10 cellular contexts compared by ENCODE assay signal in the genomic region with DNA sequence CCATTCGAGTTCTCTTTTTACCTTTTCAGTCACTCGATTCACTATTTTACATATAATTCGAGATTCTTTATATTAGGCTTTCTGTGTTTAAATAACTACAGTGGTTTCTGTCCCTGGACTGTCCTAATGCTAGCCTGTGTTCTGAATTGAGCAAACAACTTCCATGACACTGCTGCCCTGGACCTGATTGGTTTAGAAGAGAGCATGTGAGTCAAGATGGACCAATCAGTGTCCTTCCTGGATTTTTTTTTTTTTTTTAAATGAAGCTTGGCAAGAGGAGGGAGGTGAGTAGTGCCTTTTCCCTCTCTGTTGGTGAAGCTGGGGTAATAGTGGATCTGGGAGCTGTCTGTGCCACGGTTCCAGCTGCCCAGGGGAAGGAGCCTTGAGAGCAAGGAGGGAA.
DNase-seq lines count a peak whose midpoint lies in the region; ATAC-seq, FAIRE-seq and TF ChIP-seq lines count a peak whose summit lies in the region.
"Had no signal": no experiment of that assay in that cellular context is flagged by ENCODE, and none has a peak within 500 bp of the region (broad histone marks: within the 10 kb centered on the region; RNA-seq: fewer than 3 reads in every experiment).

No MANE protein-coding gene starts in this region.

- H3K36me3 ChIP-seq in OCI-LY3 (replicated peaks; ENCODE audit: low read depth, low read length) (no peaks in the 10 kb centered on the region), GM12878 (ENCODE audit: control insufficient read depth in 2 of 2, insufficient read depth in 2 of 2, low read length in 1 of 2) (no peaks in the 10 kb centered on the region), body of pancreas (replicated peaks in 1 of 2; ENCODE audit: insufficient read depth in 1 of 2, low read depth in 2 of 2) (no peaks in the 10 kb centered on the region)

- H3K9me3 Mint-ChIP-seq in activated naive CD4-positive, alpha-beta T cell treated with anti-CD3 and anti-CD28 coated beads, Interleukin-2, amount 50 U/mL, for 72 hours = no peaks in the 10 kb centered on the region
- H3K9me3 Mint-ChIP-seq in progenitor cell of endocrine pancreas (ENCODE audit: low read depth) = peaks cover 3% of the 10 kb centered on the region

- CTCF ChIA-PET in GM12878 (lab: Yijun Ruan, JAX) = no interaction called here

- TF ChIP-seq CTCF in OCI-LY3 (IDR thresholded peaks at IDR 0.05; ENCODE audit: low read depth, low read length) (no peak), GM12878 (IDR thresholded peaks at IDR 0.05 in 2 of 3, conservative IDR thresholded peaks at IDR 0.05 in 1 of 3; ENCODE audit: control insufficient read depth in 2 of 3, extremely low read depth in 1 of 3, insufficient read depth in 1 of 3, low read depth in 3 of 3, low read length in 3 of 3) (no peak), body of pancreas (IDR thresholded peaks at IDR 0.05) (no peak), progenitor cell of endocrine pancreas (IDR thresholded peaks at IDR 0.05; ENCODE audit: unreplicated experiment) (no peak)

- RAD21 ChIA-PET in GM12878 (lab: Charles Lee; ENCODE audit: unreplicated experiment) = no interaction called here

- SMC1A ChIA-PET in GM12878 (lab: Charles Lee; ENCODE audit: uncharacterized antibody, unreplicated experiment) = interaction anchor here (1.0 kb wide), 1 partner anchor 687 kb away, joined by 3 read pairs; no protein-coding TSS in a partner anchor

- ATAC-seq in activated naive CD4-positive, alpha-beta T cell treated with anti-CD3 and anti-CD28 coated beads, Interleukin-2, amount 50 U/mL, for 72 hours = peak; percentile 34 to 77
- peak; percentile 66 for ATAC-seq in GM12878
- ATAC-seq in body of pancreas = no peak

- H3K4me3 Mint-ChIP-seq in progenitor cell of endocrine pancreas (ENCODE audit: low read depth) = no peak overlapping the region

- no peak for DNase-seq in activated naive CD4-positive, alpha-beta T cell treated with anti-CD3 and anti-CD28 coated beads, Interleukin-2, amount 50 U/mL, for 72 hours (ENCODE audit: low spot score in 2 of 2)
- no peak for DNase-seq in activated naive CD4-positive, alpha-beta T cell treated with anti-CD3 and anti-CD28 coated beads, Interleukin-2, amount 50 U/mL, for 16 hours
- DNase-seq in GM12878 (ENCODE audit: low read depth, low spot score) = no peak
- no peak for DNase-seq in HCEC 1CT
- DNase-seq in RPMI8226 = no peak
- DNase-seq in body of pancreas = no peak
- no peak for DNase-seq in progenitor cell of endocrine pancreas (ENCODE audit: low spot score, unreplicated experiment)
- DNase-seq: NCI-H2029, T1000 had no signal

- 54% methylated on average over 4 of the region's 4 CpGs for WGBS in GM12878 (ENCODE audit: insufficient coverage, insufficient replicate concordance, low lambda C conversion rate, missing lambda C conversion rate)
- 75 to 82% methylated on average over 4 of the region's 4 CpGs for WGBS in body of pancreas, 2 donors

- BruUV-seq in GM12878 (replicated peaks; lab: Mats Ljungman, UMichigan) = no TSS peak

- H3K27ac ChIP-seq in OCI-LY3 (ENCODE audit: low read length) (no peak overlapping the region), GM12878 (ENCODE audit: control insufficient read depth, insufficient read depth) (no peak overlapping the region), body of pancreas (no peak overlapping the region)

- H3K36me3 Mint-ChIP-seq in activated naive CD4-positive, alpha-beta T cell treated with anti-CD3 and anti-CD28 coated beads, Interleukin-2, amount 50 U/mL, for 72 hours = no peaks in the 10 kb centered on the region
- H3K36me3 Mint-ChIP-seq in progenitor cell of endocrine pancreas (ENCODE audit: insufficient read depth) = no peaks in the 10 kb centered on the region

- peak overlapping the region; percentile 72 for H3K4me2 ChIP-seq in OCI-LY3 (ENCODE audit: low read length)
- H3K4me2 ChIP-seq in GM12878 (ENCODE audit: control insufficient read depth, insufficient read depth) = no peak overlapping the region

- H3K27ac Mint-ChIP-seq in activated naive CD4-positive, alpha-beta T cell treated with anti-CD3 and anti-CD28 coated beads, Interleukin-2, amount 50 U/mL, for 72 hours = peak overlapping the region in 1 of 2 donors; percentile 26
- no peak overlapping the region for H3K27ac Mint-ChIP-seq in progenitor cell of endocrine pancreas

- TF ChIP-seq RAD21 in GM12878 (IDR thresholded peaks at IDR 0.05; ENCODE audit: insufficient read depth, low read depth, low read length) = no peak

- FAIRE-seq in GM12878 (lab: Jason Lieb, UNC) = no peak

- H3K4me3 ChIP-seq in OCI-LY3 (ENCODE audit: low read length) (peak overlapping the region; percentile 72), GM12878 (no peak overlapping the region), body of pancreas (no peak overlapping the region)

- H3K9ac ChIP-seq in OCI-LY3 (ENCODE audit: low read length) (peak overlapping the region; percentile 22; the same call in 1 of the 2 replicates), GM12878 (ENCODE audit: control insufficient read depth, insufficient read depth, low read length) (no peak overlapping the region)

- H4K20me1 ChIP-seq in OCI-LY3 (ENCODE audit: insufficient read depth, low read length) (no peaks in the 10 kb centered on the region), GM12878 (ENCODE audit: control insufficient read depth, insufficient read depth) (no peaks in the 10 kb centered on the region)

- H3K79me2 ChIP-seq in OCI-LY3 (ENCODE audit: low read length) (no peaks in the 10 kb centered on the region), GM12878 (ENCODE audit: control insufficient read depth, insufficient read depth, low read length) (no peaks in the 10 kb centered on the region)

- TF ChIP-seq POLR2A in GM12878 (IDR thresholded peaks at IDR 0.05; ENCODE audit: low read depth, low read length) (no peak), body of pancreas (IDR thresholded peaks at IDR 0.05) (no peak)

- no peaks in the 10 kb centered on the region for H3K9me3 ChIP-seq in OCI-LY3 (ENCODE audit: insufficient read depth, low read length)
- no peaks in the 10 kb centered on the region; the same call in 2 of the 3 replicates for H3K9me3 ChIP-seq in GM12878 (replicated peaks; ENCODE audit: control insufficient read depth, insufficient read depth, low read length)
- H3K9me3 ChIP-seq in body of pancreas = no peaks in the 10 kb centered on the region

- no peaks in the 10 kb centered on the region for H3K27me3 Mint-ChIP-seq in progenitor cell of endocrine pancreas

- peaks cover 12% of the 10 kb centered on the region for H3K4me1 Mint-ChIP-seq in progenitor cell of endocrine pancreas (ENCODE audit: low read depth)

- H2AFZ ChIP-seq in OCI-LY3 (ENCODE audit: low read depth, low read length) = peak overlapping the region; percentile 67; the same call in 1 of the 2 replicates
- H2AFZ ChIP-seq in GM12878 (ENCODE audit: control insufficient read depth, low read depth, low read length) = no peak overlapping the region

- H3K4me1 ChIP-seq in OCI-LY3 (ENCODE audit: low read length) (no peaks in the 10 kb centered on the region), GM12878 (ENCODE audit: control insufficient read depth, insufficient read depth, low read length) (no peaks in the 10 kb centered on the region), body of pancreas (peaks cover 24% of the 10 kb centered on the region)

- in situ Hi-C loops in GM12878 (cut with MboI) = no loop called here

- intact Hi-C loops in GM12878 (cut with micrococcal nuclease; ENCODE audit: unreplicated experiment) (no loop called here), body of pancreas (cut with DNase I) (no loop called here)

- POLR2A ChIA-PET in GM12878 (lab: Charles Lee) = interaction anchor here (0.6 kb wide), 1 partner anchor 201 kb away, joined by 3 read pairs; no protein-coding TSS in a partner anchor

- TF ChIP-seq EP300 in GM12878 (IDR thresholded peaks at IDR 0.05; ENCODE audit: borderline replicate concordance in 1 of 2, control insufficient read depth in 1 of 2, low read depth in 2 of 2, low read length in 2 of 2) = no peak

- H3K27me3 ChIP-seq in OCI-LY3 (ENCODE audit: low read depth, low read length) (no peaks in the 10 kb centered on the region), GM12878 (replicated peaks in 1 of 2; ENCODE audit: control insufficient read depth in 2 of 2, insufficient read depth in 2 of 2, low read length in 1 of 2) (no peaks in the 10 kb centered on the region), body of pancreas (no peaks in the 10 kb centered on the region)

TF ChIP-seq in GM12878, 131 proteins besides CTCF, POLR2A, EP300 and RAD21 (continues in another document):
- TF ChIP-seq ZNF622 (IDR thresholded peaks at IDR 0.05) (no peak), MXI1 (IDR thresholded peaks at IDR 0.05; ENCODE audit: low read depth, low read length) (no peak), NR2F1 (conservative IDR thresholded peaks at IDR 0.05) (no peak), CREB1 (IDR thresholded peaks at IDR 0.05; ENCODE audit: low read depth) (no peak), MEF2B (IDR thresholded peaks at IDR 0.05; ENCODE audit: partially characterized antibody, poor library complexity, severe bottlenecking) (no peak)
- TF ChIP-seq, protein P1, sequence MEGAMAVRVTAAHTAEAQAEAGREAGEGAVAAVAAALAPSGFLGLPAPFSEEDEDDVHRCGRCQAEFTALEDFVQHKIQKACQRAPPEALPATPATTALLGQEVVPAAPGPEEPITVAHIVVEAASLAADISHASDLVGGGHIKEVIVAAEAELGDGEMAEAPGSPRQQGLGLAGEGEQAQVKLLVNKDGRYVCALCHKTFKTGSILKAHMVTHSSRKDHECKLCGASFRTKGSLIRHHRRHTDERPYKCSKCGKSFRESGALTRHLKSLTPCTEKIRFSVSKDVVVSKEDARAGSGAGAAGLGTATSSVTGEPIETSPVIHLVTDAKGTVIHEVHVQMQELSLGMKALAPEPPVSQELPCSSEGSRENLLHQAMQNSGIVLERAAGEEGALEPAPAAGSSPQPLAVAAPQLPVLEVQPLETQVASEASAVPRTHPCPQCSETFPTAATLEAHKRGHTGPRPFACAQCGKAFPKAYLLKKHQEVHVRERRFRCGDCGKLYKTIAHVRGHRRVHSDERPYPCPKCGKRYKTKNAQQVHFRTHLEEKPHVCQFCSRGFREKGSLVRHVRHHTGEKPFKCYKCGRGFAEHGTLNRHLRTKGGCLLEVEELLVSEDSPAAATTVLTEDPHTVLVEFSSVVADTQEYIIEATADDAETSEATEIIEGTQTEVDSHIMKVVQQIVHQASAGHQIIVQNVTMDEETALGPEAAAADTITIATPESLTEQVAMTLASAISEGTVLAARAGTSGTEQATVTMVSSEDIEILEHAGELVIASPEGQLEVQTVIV (IDR thresholded peaks at IDR 0.05; ENCODE audit: borderline replicate concordance, partially characterized antibody) = no peak
